In genomic region chr5:77437194-77437593, GRCh38 we compare ENCODE assay signal across 10 cellular contexts. TPM values are rescaled to one million over a fixed set of nuclear protein-coding genes. Genes with fewer than 3 reads are reported as not detected.
DNase-seq lines count a peak whose midpoint lies in the region; ATAC-seq and TF ChIP-seq lines count a peak whose summit lies in the region.
"Had no signal": no experiment of that assay in that cellular context is flagged by ENCODE, and none has a peak within 500 bp of the region (broad histone marks: within the 10 kb centered on the region; RNA-seq: fewer than 3 reads in every experiment).

No MANE protein-coding gene starts in this region.

- DNase-seq in HFFc6 (no peak), RKO (ENCODE audit: low spot score) (peak; percentile 7), left colon (no peak), HCEC 1CT (no peak), GM20000 (ENCODE audit: low spot score) (no peak), GM19238 (ENCODE audit: insufficient read length, low spot score) (no peak)
- DNase-seq in stimulated activated naive B cell treated with anti-CD40 and anti-IgM and Interleukin-4, amounts not matched to agents 10 μg/mL and 1 μg/mL and 100 μg/mL, for 72 hours: no peak
- DNase-seq: activated effector memory CD4-positive, alpha-beta T cell treated with Interleukin-2 at 50 U/mL for 16 hours; effector CD8-positive, alpha-beta T cell had no signal

- peaks cover 32% of the 10 kb centered on the region for H3K4me1 Mint-ChIP-seq in HFFc6 (ENCODE audit: low read depth)
- peaks cover 0 to 5% of the 10 kb centered on the region in 2 donors for H3K4me1 Mint-ChIP-seq in stimulated activated naive B cell treated with anti-CD40 and anti-IgM and Interleukin-4, amounts not matched to agents 10 μg/mL and 1 μg/mL and 100 μg/mL, for 72 hours

- H3K36me3 Mint-ChIP-seq in HFFc6 (ENCODE audit: low read depth): peaks cover 55% of the 10 kb centered on the region
- H3K36me3 Mint-ChIP-seq in stimulated activated naive B cell treated with anti-CD40 and anti-IgM and Interleukin-4, amounts not matched to agents 10 μg/mL and 1 μg/mL and 100 μg/mL, for 72 hours: peaks cover 42 to 57% of the 10 kb centered on the region in 2 donors

- ATAC-seq in left colon: peak; percentile 46
- ATAC-seq in stimulated activated naive B cell treated with anti-CD40 and anti-IgM and Interleukin-4, amounts not matched to agents 10 μg/mL and 1 μg/mL and 100 μg/mL, for 72 hours (replicated peaks): no peak

- H3K9me3 Mint-ChIP-seq in HFFc6: no peaks in the 10 kb centered on the region
- no peaks in the 10 kb centered on the region for H3K9me3 Mint-ChIP-seq in stimulated activated naive B cell treated with anti-CD40 and anti-IgM and Interleukin-4, amounts not matched to agents 10 μg/mL and 1 μg/mL and 100 μg/mL, for 72 hours

- TF ChIP-seq CTCF in C4-2B (conservative IDR thresholded peaks at IDR 0.05): peak; percentile 76
- TF ChIP-seq CTCF in HFFc6 (IDR thresholded peaks at IDR 0.05): peak; percentile 44
- no peak for TF ChIP-seq CTCF in GM20000 (IDR thresholded peaks at IDR 0.05; ENCODE audit: extremely low read depth, missing control alignments)

- intact Hi-C loops in left colon (cut with DNase I, micrococcal nuclease): loop anchor here in 1 of 2 donors (10.0 kb wide), 1 partner anchor 292 kb away; no protein-coding TSS in a partner anchor

- no peak overlapping the region for H3K4me3 Mint-ChIP-seq in HFFc6
- no peak overlapping the region for H3K4me3 Mint-ChIP-seq in stimulated activated naive B cell treated with anti-CD40 and anti-IgM and Interleukin-4, amounts not matched to agents 10 μg/mL and 1 μg/mL and 100 μg/mL, for 72 hours

- peaks cover 2% of the 10 kb centered on the region; the same call in 1 of the 2 replicates for H3K27me3 Mint-ChIP-seq in HFFc6 (ENCODE audit: insufficient read depth)
- no peaks in the 10 kb centered on the region for H3K27me3 Mint-ChIP-seq in stimulated activated naive B cell treated with anti-CD40 and anti-IgM and Interleukin-4, amounts not matched to agents 10 μg/mL and 1 μg/mL and 100 μg/mL, for 72 hours

- H3K27ac Mint-ChIP-seq in HFFc6: no peak overlapping the region
- no peak overlapping the region for H3K27ac Mint-ChIP-seq in stimulated activated naive B cell treated with anti-CD40 and anti-IgM and Interleukin-4, amounts not matched to agents 10 μg/mL and 1 μg/mL and 100 μg/mL, for 72 hours

- no peak overlapping the region for H3K27ac ChIP-seq in C4-2B

RNA-seq across cellular contexts. Expression of gene WDR41, which starts 54.9 kb away (rescaled TPM):
- total RNA-seq in HFFc6 (2021; fragmentation: NEBNext Ultra II Directional; extraction: Animal tissue kit (Norgen Biotek cat#: 25700)): 10 to 100 TPM; 50.1 to 63.5 (median 56.8) TPM
- total RNA-seq in left colon: 10 to 100 TPM; 18.3 to 28.7 TPM
